In genomic region chr3:4362523-4362922, GRCh38 we compare ENCODE assay signal across 37 cellular contexts.
"Had no signal": no experiment of that assay in that cellular context is flagged by ENCODE, and none has a peak within 500 bp of the region (broad histone marks: within the 10 kb centered on the region; RNA-seq: fewer than 3 reads in every experiment).

No MANE protein-coding gene starts in this region.

- H3K27me3 Mint-ChIP-seq: activated CD4-positive, alpha-beta memory T cell treated with anti-CD3 and anti-CD28 coated beads, Interleukin-2, amount 10 ng/mL, durations not matched to agents 7 days and 5 days; activated CD4-positive, alpha-beta T cell treated with anti-CD3 and anti-CD28 coated beads for 36 hours; activated CD4-positive, alpha-beta T cell treated with anti-CD3 and anti-CD28 coated beads, Interleukin-2, amount 10 ng/mL, durations not matched to agents 7 days and 5 days; activated CD8-positive, alpha-beta memory T cell treated with anti-CD3 and anti-CD28 coated beads, Interleukin-2, amount 10 ng/mL, durations not matched to agents 7 days and 5 days; activated naive CD4-positive, alpha-beta T cell treated with anti-CD3 and anti-CD28 coated beads, Interleukin-2, amount 10 ng/mL, durations not matched to agents 7 days and 5 days; activated naive CD4-positive, alpha-beta T cell treated with anti-CD3 and anti-CD28 coated beads, Interleukin-2, amount 50 U/mL, for 24 hours; activated naive CD8-positive, alpha-beta T cell; activated naive CD8-positive, alpha-beta T cell treated with anti-CD3 and anti-CD28 coated beads, Interleukin-2, amount 10 ng/mL, durations not matched to agents 7 days and 5 days; activated naive CD8-positive, alpha-beta T cell treated with anti-CD3 and anti-CD28 coated beads, Interleukin-2, amount 50 U/mL, for 24 hours; activated T-cell treated with anti-CD3 and anti-CD28 coated beads, Interleukin-2, amount 50 U/mL, for 24 hours; brain; central memory CD8-positive, alpha-beta T cell; T-cell had no signal

- H3K4me3 ChIP-seq: ascending aorta, cardiac muscle cell had no signal

- H3K9me3 Mint-ChIP-seq: activated CD4-positive, alpha-beta memory T cell treated with anti-CD3 and anti-CD28 coated beads, Interleukin-2, amount 10 ng/mL, durations not matched to agents 7 days and 5 days; activated CD4-positive, alpha-beta T cell treated with anti-CD3 and anti-CD28 coated beads, Interleukin-2, amount 10 ng/mL, durations not matched to agents 7 days and 5 days; activated naive CD4-positive, alpha-beta T cell treated with anti-CD3 and anti-CD28 coated beads, Interleukin-2, amount 10 ng/mL, durations not matched to agents 7 days and 5 days; activated naive CD4-positive, alpha-beta T cell treated with anti-CD3 and anti-CD28 coated beads, Interleukin-2, amount 50 U/mL, for 24 hours; activated naive CD8-positive, alpha-beta T cell treated with anti-CD3 and anti-CD28 coated beads, Interleukin-2, amount 10 ng/mL, durations not matched to agents 7 days and 5 days; activated naive CD8-positive, alpha-beta T cell treated with anti-CD3 and anti-CD28 coated beads, Interleukin-2, amount 50 U/mL, for 24 hours; activated T-cell treated with anti-CD3 and anti-CD28 coated beads, Interleukin-2, amount 50 U/mL, for 24 hours; activated T-helper 2 cell treated with anti-CD3 and anti-CD28 coated beads, Interferon-gamma antibody, Interleukin-2, Interleukin-4, amounts not matched to agents 10 μg/mL and 5 μg/mL and 100 μg/mL, durations not matched to agents 14 hours and 24 hours and 36 hours; brain; central memory CD8-positive, alpha-beta T cell; T-cell; T-helper 2 cell treated with Interferon-gamma antibody and Interleukin-4, amounts not matched to agents 5 μg/mL and 100 μg/mL, for 36 hours had no signal

- H3K27ac ChIP-seq: ascending aorta, cardiac muscle cell, VCaP had no signal

- H3K4me1 ChIP-seq: ascending aorta had no signal

- H3K27ac Mint-ChIP-seq: activated CD4-positive, alpha-beta memory T cell treated with anti-CD3 and anti-CD28 coated beads, Interleukin-2, amount 10 ng/mL, durations not matched to agents 7 days and 5 days; activated CD4-positive, alpha-beta T cell treated with anti-CD3 and anti-CD28 coated beads for 36 hours; activated CD4-positive, alpha-beta T cell treated with anti-CD3 and anti-CD28 coated beads, Interleukin-2, amount 10 ng/mL, durations not matched to agents 7 days and 5 days; activated CD8-positive, alpha-beta memory T cell treated with anti-CD3 and anti-CD28 coated beads, Interleukin-2, amount 10 ng/mL, durations not matched to agents 7 days and 5 days; activated CD8-positive, alpha-beta T cell treated with anti-CD3 and anti-CD28 coated beads, Interleukin-2, amount 10 ng/mL, durations not matched to agents 7 days and 5 days; activated naive CD4-positive, alpha-beta T cell treated with anti-CD3 and anti-CD28 coated beads, Interleukin-2, amount 10 ng/mL, durations not matched to agents 7 days and 5 days; activated naive CD8-positive, alpha-beta T cell; activated naive CD8-positive, alpha-beta T cell treated with anti-CD3 and anti-CD28 coated beads, Interleukin-2, amount 10 ng/mL, durations not matched to agents 7 days and 5 days; activated naive CD8-positive, alpha-beta T cell treated with anti-CD3 and anti-CD28 coated beads, Interleukin-2, amount 50 U/mL, for 24 hours; activated T-cell treated with anti-CD3 and anti-CD28 coated beads, Interleukin-2, amount 50 U/mL, for 24 hours; activated T-helper 2 cell treated with anti-CD3 and anti-CD28 coated beads, Interferon-gamma antibody, Interleukin-2, Interleukin-4, amounts not matched to agents 10 μg/mL and 5 μg/mL and 100 μg/mL, durations not matched to agents 14 hours and 24 hours and 36 hours; brain; T-helper 2 cell treated with Interferon-gamma antibody and Interleukin-4, amounts not matched to agents 5 μg/mL and 100 μg/mL, for 36 hours had no signal

- H3K36me3 ChIP-seq: ascending aorta, cardiac muscle cell had no signal

- H3K9me3 ChIP-seq: ascending aorta had no signal

- H3K4me1 Mint-ChIP-seq: activated CD4-positive, alpha-beta memory T cell treated with anti-CD3 and anti-CD28 coated beads, Interleukin-2, amount 10 ng/mL, durations not matched to agents 7 days and 5 days; activated CD4-positive, alpha-beta T cell treated with anti-CD3 and anti-CD28 coated beads, Interleukin-2, amount 10 ng/mL, durations not matched to agents 7 days and 5 days; activated CD8-positive, alpha-beta memory T cell treated with anti-CD3 and anti-CD28 coated beads, Interleukin-2, amount 10 ng/mL, durations not matched to agents 7 days and 5 days; activated naive CD4-positive, alpha-beta T cell treated with anti-CD3 and anti-CD28 coated beads, Interleukin-2, amount 10 ng/mL, durations not matched to agents 7 days and 5 days; activated naive CD8-positive, alpha-beta T cell treated with anti-CD3 and anti-CD28 coated beads, Interleukin-2, amount 10 ng/mL, durations not matched to agents 7 days and 5 days; brain; central memory CD8-positive, alpha-beta T cell; T-cell had no signal

- ATAC-seq: activated CD4-positive, alpha-beta T cell treated with anti-CD3 and anti-CD28 coated beads for 36 hours; activated CD4-positive, CD25-positive, alpha-beta regulatory T cell treated with anti-CD3 and anti-CD28 coated beads, Interleukin-2, amount 50 U/mL, for 24 hours; activated CD8-positive, alpha-beta memory T cell treated with anti-CD3 and anti-CD28 coated beads, Interleukin-2, amount 10 ng/mL, durations not matched to agents 7 days and 5 days; activated CD8-positive, alpha-beta T cell treated with anti-CD3 and anti-CD28 coated beads, Interleukin-2, amount 10 ng/mL, durations not matched to agents 7 days and 5 days; activated naive CD8-positive, alpha-beta T cell treated with anti-CD3 and anti-CD28 coated beads, Interleukin-2, amount 50 U/mL, for 24 hours; T-cell had no signal

- FAIRE-seq: bronchial epithelial cell, TTC549 had no signal

- H3K36me3 Mint-ChIP-seq: activated naive CD4-positive, alpha-beta T cell treated with anti-CD3 and anti-CD28 coated beads, Interleukin-2, amount 10 ng/mL, durations not matched to agents 7 days and 5 days; activated naive CD8-positive, alpha-beta T cell treated with anti-CD3 and anti-CD28 coated beads, Interleukin-2, amount 10 ng/mL, durations not matched to agents 7 days and 5 days had no signal

- H3K27me3 ChIP-seq: ascending aorta, cardiac muscle cell had no signal

- DNase-seq: activated CD4-positive, alpha-beta memory T cell treated with anti-CD3 and anti-CD28 coated beads, Interleukin-2, amount 10 ng/mL, durations not matched to agents 7 days and 5 days; activated CD4-positive, alpha-beta T cell treated with anti-CD3 and anti-CD28 coated beads for 1 hour; activated CD4-positive, alpha-beta T cell treated with anti-CD3 and anti-CD28 coated beads for 36 hours; activated CD4-positive, alpha-beta T cell treated with anti-CD3 and anti-CD28 coated beads for 48 hours; activated CD4-positive, alpha-beta T cell treated with anti-CD3 and anti-CD28 coated beads, Interleukin-2, amount 10 ng/mL, durations not matched to agents 7 days and 5 days; activated CD4-positive, alpha-beta T cell treated with anti-CD3 and anti-CD28 coated beads, Interleukin-2, amount 50 U/mL, for 48 hours; activated CD4-positive, CD25-positive, alpha-beta regulatory T cell; activated CD8-positive, alpha-beta memory T cell treated with anti-CD3 and anti-CD28 coated beads for 24 hours; activated CD8-positive, alpha-beta memory T cell treated with anti-CD3 and anti-CD28 coated beads, Interleukin-2, amount 10 ng/mL, durations not matched to agents 7 days and 5 days; activated CD8-positive, alpha-beta memory T cell treated with anti-CD3 and anti-CD28 coated beads, Interleukin-2, amount 50 U/mL, for 48 hours; activated CD8-positive, alpha-beta T cell treated with anti-CD3 and anti-CD28 coated beads, Interleukin-2, amount 10 ng/mL, durations not matched to agents 7 days and 5 days; activated effector memory CD4-positive, alpha-beta T cell treated with Interleukin-2 at 50 U/mL for 16 hours; activated gamma-delta T cell; activated naive CD4-positive, alpha-beta T cell treated with anti-CD3 and anti-CD28 coated beads, Interleukin-2, amount 10 ng/mL, durations not matched to agents 7 days and 5 days; activated naive CD4-positive, alpha-beta T cell treated with Interleukin-2 at 50 U/mL for 16 hours; activated naive CD8-positive, alpha-beta T cell treated with anti-CD3 and anti-CD28 coated beads, Interleukin-2, amount 10 ng/mL, durations not matched to agents 7 days and 5 days; activated naive CD8-positive, alpha-beta T cell treated with anti-CD3 and anti-CD28 coated beads, Interleukin-2, amount 50 U/mL, for 24 hours; activated T-cell treated with anti-CD3 and anti-CD28 coated beads, Interleukin-2, amount 50 U/mL, for 24 hours; amygdala; anterior cingulate cortex; caudate nucleus; cerebellar nuclear complex; T-cell; T-helper 2 cell; T-helper 9 cell had no signal

- H3K4me3 Mint-ChIP-seq: activated CD4-positive, alpha-beta memory T cell treated with anti-CD3 and anti-CD28 coated beads, Interleukin-2, amount 10 ng/mL, durations not matched to agents 7 days and 5 days; activated CD4-positive, alpha-beta T cell treated with anti-CD3 and anti-CD28 coated beads for 36 hours; activated CD4-positive, alpha-beta T cell treated with anti-CD3 and anti-CD28 coated beads, Interleukin-2, amount 10 ng/mL, durations not matched to agents 7 days and 5 days; activated CD8-positive, alpha-beta memory T cell treated with anti-CD3 and anti-CD28 coated beads, Interleukin-2, amount 10 ng/mL, durations not matched to agents 7 days and 5 days; activated CD8-positive, alpha-beta T cell treated with anti-CD3 and anti-CD28 coated beads, Interleukin-2, amount 10 ng/mL, durations not matched to agents 7 days and 5 days; activated naive CD4-positive, alpha-beta T cell treated with anti-CD3 and anti-CD28 coated beads, Interleukin-2, amount 10 ng/mL, durations not matched to agents 7 days and 5 days; activated naive CD4-positive, alpha-beta T cell treated with anti-CD3 and anti-CD28 coated beads, Interleukin-2, amount 50 U/mL, for 24 hours; activated naive CD8-positive, alpha-beta T cell; activated naive CD8-positive, alpha-beta T cell treated with anti-CD3 and anti-CD28 coated beads, Interleukin-2, amount 10 ng/mL, durations not matched to agents 7 days and 5 days; activated naive CD8-positive, alpha-beta T cell treated with anti-CD3 and anti-CD28 coated beads, Interleukin-2, amount 50 U/mL, for 24 hours; activated T-cell treated with anti-CD3 and anti-CD28 coated beads, Interleukin-2, amount 50 U/mL, for 24 hours; brain; central memory CD8-positive, alpha-beta T cell; T-cell; T-helper 2 cell treated with Interferon-gamma antibody and Interleukin-4, amounts not matched to agents 5 μg/mL and 100 μg/mL, for 36 hours had no signal
